ENCODE assay signal across 1 cellular context in genomic region chr1:22450421-22451021, GRCh38.
A peak's percentile ranks its signal among the peaks of the same experiment; 100 is the strongest.
TF ChIP-seq lines count a peak whose summit lies in the region.

No MANE protein-coding gene starts in this region.

TF ChIP-seq in HepG2, 621 proteins besides CTCF, POLR2A, EP300 and RAD21 (continued from another document and continues in another):
- TF ChIP-seq PAWR (CRISPR knock-in tag; IDR thresholded peaks at IDR 0.05; ENCODE audit: borderline replicate concordance): no peak
- TF ChIP-seq ISX (CRISPR knock-in tag; conservative IDR thresholded peaks at IDR 0.05): no peak
- TF ChIP-seq DMTF1 (CRISPR knock-in tag; IDR thresholded peaks at IDR 0.05): no peak
- no peak for TF ChIP-seq ZNF274 (CRISPR knock-in tag; IDR thresholded peaks at IDR 0.05)
- TF ChIP-seq ZNF124 (CRISPR knock-in tag; IDR thresholded peaks at IDR 0.05): no peak
- no peak for TF ChIP-seq NFATC3 (CRISPR knock-in tag; IDR thresholded peaks at IDR 0.05)
- TF ChIP-seq DDIT3 (CRISPR knock-in tag; IDR thresholded peaks at IDR 0.05): no peak
- no peak for TF ChIP-seq SRY (CRISPR knock-in tag; IDR thresholded peaks at IDR 0.05)
- TF ChIP-seq FOXC1 (CRISPR knock-in tag; IDR thresholded peaks at IDR 0.05; ENCODE audit: borderline replicate concordance): no peak
- TF ChIP-seq CBFB (CRISPR knock-in tag; IDR thresholded peaks at IDR 0.05): no peak
- TF ChIP-seq TAF15 (IDR thresholded peaks at IDR 0.05; ENCODE audit: low read depth, low read length, poor library complexity, severe bottlenecking): no peak
- TF ChIP-seq CREB3 (CRISPR knock-in tag; IDR thresholded peaks at IDR 0.05): no peak
- TF ChIP-seq ZNF276 (CRISPR knock-in tag; IDR thresholded peaks at IDR 0.05; ENCODE audit: low read depth): no peak
- no peak for TF ChIP-seq ZFP36L1 (CRISPR knock-in tag; IDR thresholded peaks at IDR 0.05)
- no peak for TF ChIP-seq TOPORS (CRISPR knock-in tag; IDR thresholded peaks at IDR 0.05)
- peak; percentile 84 for TF ChIP-seq IKZF5 (CRISPR knock-in tag; IDR thresholded peaks at IDR 0.05)
- no peak for TF ChIP-seq ZNF18 (CRISPR knock-in tag; IDR thresholded peaks at IDR 0.05; ENCODE audit: insufficient replicate concordance)
- TF ChIP-seq MAFG (CRISPR knock-in tag; IDR thresholded peaks at IDR 0.05): no peak
- TF ChIP-seq THYN1 (CRISPR knock-in tag; IDR thresholded peaks at IDR 0.05; ENCODE audit: borderline replicate concordance, low read depth): no peak
- peak; percentile 60 for TF ChIP-seq SALL1 (CRISPR knock-in tag; IDR thresholded peaks at IDR 0.05)
- TF ChIP-seq MAFK (conservative IDR thresholded peaks at IDR 0.05 in 1 of 2, IDR thresholded peaks at IDR 0.05 in 1 of 2; ENCODE audit: low read length in 2 of 2): no peak
- TF ChIP-seq ZSCAN22 (CRISPR knock-in tag; IDR thresholded peaks at IDR 0.05): no peak
- TF ChIP-seq NR2F1 (CRISPR knock-in tag; IDR thresholded peaks at IDR 0.05): no peak
- no peak for TF ChIP-seq ZFP36L2 (CRISPR knock-in tag; IDR thresholded peaks at IDR 0.05)
- TF ChIP-seq ZNF772 (CRISPR knock-in tag; IDR thresholded peaks at IDR 0.05): no peak
- TF ChIP-seq GLI4 (CRISPR knock-in tag; IDR thresholded peaks at IDR 0.05; ENCODE audit: borderline replicate concordance): no peak
- no peak for TF ChIP-seq RXRB (CRISPR knock-in tag; IDR thresholded peaks at IDR 0.05; ENCODE audit: borderline replicate concordance)
- no peak for TF ChIP-seq ELK4 (CRISPR knock-in tag; IDR thresholded peaks at IDR 0.05; ENCODE audit: borderline replicate concordance)
- TF ChIP-seq ELF1 (CRISPR knock-in tag; IDR thresholded peaks at IDR 0.05): 0 out of 2 replicates have a peak, but pooled peaks have one; percentile 9
- 0 out of 2 replicates have a peak, but pooled peaks have one; percentile 20 for TF ChIP-seq ZNF609 (CRISPR knock-in tag; IDR thresholded peaks at IDR 0.05; ENCODE audit: borderline replicate concordance)
- TF ChIP-seq DNMT1 (CRISPR knock-in tag; IDR thresholded peaks at IDR 0.05): no peak
- TF ChIP-seq ZUFSP (CRISPR knock-in tag; IDR thresholded peaks at IDR 0.05; ENCODE audit: borderline replicate concordance): no peak
- no peak for TF ChIP-seq ZNF792 (CRISPR knock-in tag; IDR thresholded peaks at IDR 0.05)
- TF ChIP-seq ZNF367 (CRISPR knock-in tag; IDR thresholded peaks at IDR 0.05; ENCODE audit: borderline replicate concordance): no peak
- no peak for TF ChIP-seq ZZZ3 (CRISPR knock-in tag; IDR thresholded peaks at IDR 0.05; ENCODE audit: borderline replicate concordance)
- TF ChIP-seq TEAD2 (CRISPR knock-in tag; IDR thresholded peaks at IDR 0.05): no peak
- TF ChIP-seq ZFP82 (CRISPR knock-in tag; IDR thresholded peaks at IDR 0.05; ENCODE audit: borderline replicate concordance): no peak
- no peak for TF ChIP-seq ZNF800 (CRISPR knock-in tag; IDR thresholded peaks at IDR 0.05)
- TF ChIP-seq CENPBD1 (CRISPR knock-in tag; IDR thresholded peaks at IDR 0.05; ENCODE audit: borderline replicate concordance, low read depth): no peak
- TF ChIP-seq ZFP62 (CRISPR knock-in tag; IDR thresholded peaks at IDR 0.05): no peak
- TF ChIP-seq ZNF432 (CRISPR knock-in tag; IDR thresholded peaks at IDR 0.05; ENCODE audit: borderline replicate concordance): no peak
- TF ChIP-seq THAP7 (CRISPR knock-in tag; IDR thresholded peaks at IDR 0.05): no peak
- no peak for TF ChIP-seq ZKSCAN8 (CRISPR knock-in tag; IDR thresholded peaks at IDR 0.05; ENCODE audit: borderline replicate concordance)
